Comparison of ENCODE assay signal across 25 cellular contexts in genomic region chr22:20724676-20725454, GRCh38. TPM values are rescaled to one million over a fixed set of nuclear protein-coding genes. Genes with fewer than 3 reads are reported as not detected.
DNase-seq lines count a peak whose midpoint lies in the region; ATAC-seq and TF ChIP-seq lines count a peak whose summit lies in the region.
"Had no signal": no experiment of that assay in that cellular context is flagged by ENCODE, and none has a peak within 500 bp of the region (broad histone marks: within the 10 kb centered on the region; RNA-seq: fewer than 3 reads in every experiment).

No MANE protein-coding gene starts in this region.

- no peaks in the 10 kb centered on the region for H3K27me3 ChIP-seq in osteoblast (ENCODE audit: insufficient read depth, low read length)
- H3K27me3 ChIP-seq: SJCRH30 had no signal

- H4K20me1 ChIP-seq in osteoblast (ENCODE audit: insufficient read depth, low read length), result no peaks in the 10 kb centered on the region

- H3K4me2 ChIP-seq in osteoblast (ENCODE audit: insufficient read depth, low read length), result no peak overlapping the region
- H3K4me2 ChIP-seq: PC-9 had no signal

- no peaks in the 10 kb centered on the region for H3K79me2 ChIP-seq in osteoblast (ENCODE audit: insufficient read depth, low read length)

- TF ChIP-seq CTCF in osteoblast (IDR thresholded peaks at IDR 0.05; ENCODE audit: extremely low read depth, low read depth, low read length), result no peak

- no peak overlapping the region for H3K4me3 ChIP-seq in osteoblast (ENCODE audit: insufficient read depth, low read length)
- H3K4me3 ChIP-seq: HAP-1, PC-9, SJCRH30 had no signal

- peaks cover 5% of the 10 kb centered on the region for H3K4me1 ChIP-seq in osteoblast (ENCODE audit: insufficient read depth, low read length)
- H3K4me1 ChIP-seq: HAP-1, SJCRH30 had no signal

- H3K9me3 ChIP-seq in osteoblast (ENCODE audit: low read depth, low read length), result no peaks in the 10 kb centered on the region
- H3K9me3 ChIP-seq: HAP-1, SJCRH30 had no signal

- H3K9me3 Mint-ChIP-seq in activated naive CD4-positive, alpha-beta T cell treated with anti-CD3 and anti-CD28 coated beads, Interleukin-2, amount 50 U/mL, for 72 hours, result no peaks in the 10 kb centered on the region
- H3K9me3 Mint-ChIP-seq: CD4-positive, alpha-beta T cell had no signal

- H3K36me3 Mint-ChIP-seq in activated naive CD4-positive, alpha-beta T cell treated with anti-CD3 and anti-CD28 coated beads, Interleukin-2, amount 50 U/mL, for 72 hours, result no peaks in the 10 kb centered on the region

- H3K27ac Mint-ChIP-seq in activated naive CD4-positive, alpha-beta T cell treated with anti-CD3 and anti-CD28 coated beads, Interleukin-2, amount 50 U/mL, for 72 hours, result peak overlapping the region; percentile 2 to 55
- H3K27ac Mint-ChIP-seq: CD4-positive, alpha-beta T cell had no signal

- peaks cover 29% of the 10 kb centered on the region for H3K36me3 ChIP-seq in osteoblast (ENCODE audit: insufficient read depth, low read length)

- no peak for DNase-seq in activated naive CD4-positive, alpha-beta T cell treated with anti-CD3 and anti-CD28 coated beads, Interleukin-2, amount 50 U/mL, for 72 hours (ENCODE audit: low spot score in 2 of 2)
- DNase-seq in activated naive CD4-positive, alpha-beta T cell (lab: John Stamatoyannopoulos, UW), result no peak
- DNase-seq in cerebellar cortex (ENCODE audit: low spot score), result peak; percentile 67
- DNase-seq in osteoblast (ENCODE audit: insufficient read length, low spot score, missing footprints), result peak; percentile 44
- DNase-seq in NCI-H510A treated with DMSO at 0.1 percent for 48 hours (lab: John Stamatoyannopoulos, UW), result no peak
- DNase-seq: CD4-positive, alpha-beta T cell; GOT3; Karpas-422; NCI-H1092; NCI-H1417 treated with DMSO at 0.1 percent for 48 hours; NCI-H187; NCI-H2081 treated with DMSO at 0.1 percent for 48 hours; NCI-H446; NCI-H526; NCI-H82; NK-92 treated with Interleukin-12 subunit alpha and Interleukin-12 subunit beta, amount 100 ng/mL, for 24 hours; PC-9; SJCRH30 had no signal

- no peak overlapping the region for H3K27ac ChIP-seq in osteoblast (ENCODE audit: low read depth, low read length)
- H3K27ac ChIP-seq: PC-9, SJCRH30 had no signal

- no peak overlapping the region for H2AFZ ChIP-seq in osteoblast (ENCODE audit: low read length)
- H2AFZ ChIP-seq: PC-9 had no signal

- no peak for ATAC-seq in activated naive CD4-positive, alpha-beta T cell treated with anti-CD3 and anti-CD28 coated beads, Interleukin-2, amount 50 U/mL, for 72 hours
- ATAC-seq in GM18498 (IDR thresholded peaks at IDR 0.05; ENCODE audit: unreplicated experiment), result no peak
- no peak for ATAC-seq in HG03108 (IDR thresholded peaks at IDR 0.05; ENCODE audit: unreplicated experiment)
- ATAC-seq: Right ventricle myocardium inferior, SK-N-SH treated with all-trans-retinoic acid at 6 μM for 48 hours had no signal

RNA-seq across cellular contexts. Expression of gene SERPIND1, which starts 49.0 kb away (rescaled TPM):
- total RNA-seq in activated naive CD4-positive, alpha-beta T cell treated with anti-CD3 and anti-CD28 coated beads, Interleukin-2, amount 50 U/mL, for 72 hours, result not detected
- total RNA-seq in osteoblast, result not detected in 2 replicates
- total RNA-seq: A172; CD4-positive, alpha-beta T cell; HT-29; PC-9; Right ventricle myocardium inferior had no signal

Comparison
In these comparisons a context has a peak if more than half of its experiments do, and no peak if none do; other contexts are left out.
1. DNase-seq: peak in cerebellar cortex (single experiment) and osteoblast (single experiment); none in activated naive CD4-positive, alpha-beta T cell treated with anti-CD3 and anti-CD28 coated beads, Interleukin-2, amount 50 U/mL, for 72 hours (0 of 2), activated naive CD4-positive, alpha-beta T cell (0 of 4) and NCI-H510A treated with DMSO at 0.1 percent for 48 hours (single experiment).